ENCODE assay signal across 12 cellular contexts in the genomic region with DNA sequence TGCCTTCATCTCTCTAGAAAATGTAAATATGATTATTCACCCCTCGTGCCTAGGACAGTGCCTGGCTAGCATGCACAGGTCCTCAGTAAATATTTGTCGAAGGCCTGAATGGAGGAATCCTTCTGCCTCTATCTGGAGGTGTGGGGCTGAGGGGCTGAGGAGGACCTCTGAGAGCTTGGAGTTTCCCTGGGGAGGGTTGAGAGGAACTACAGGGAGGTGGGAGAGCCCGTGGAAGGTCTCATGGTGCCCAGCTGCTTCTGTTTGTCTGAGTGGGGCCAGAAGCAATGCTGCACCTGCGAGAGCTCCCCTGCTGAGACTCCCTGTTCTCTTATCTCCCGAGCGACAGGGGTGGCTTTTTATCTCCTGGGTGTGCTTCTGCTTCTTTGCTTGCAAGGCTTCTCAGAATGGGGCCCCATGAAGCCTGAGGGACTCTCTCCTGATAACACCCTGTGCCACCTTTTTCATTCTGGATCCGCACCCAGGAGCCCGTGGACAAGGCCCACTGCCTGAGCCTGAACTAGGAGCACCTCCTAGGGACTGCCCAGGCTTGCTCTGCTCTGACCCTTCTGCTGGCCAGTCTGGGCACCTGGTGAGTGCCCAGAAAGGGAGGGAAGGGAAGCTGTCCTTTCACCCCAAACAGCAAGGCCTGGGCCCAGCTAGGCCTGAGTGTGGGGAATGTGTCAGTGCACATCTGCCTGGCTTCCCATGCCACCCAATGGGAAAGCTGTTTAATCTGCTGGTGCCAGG. TPM values are rescaled to one million over a fixed set of nuclear protein-coding genes. Genes with fewer than 3 reads are reported as not detected.
DNase-seq lines count a peak whose midpoint lies in the region; ATAC-seq, FAIRE-seq and TF ChIP-seq lines count a peak whose summit lies in the region.
"Had no signal": no experiment of that assay in that cellular context is flagged by ENCODE, and none has a peak within 500 bp of the region (broad histone marks: within the 10 kb centered on the region; RNA-seq: fewer than 3 reads in every experiment).

No MANE protein-coding gene starts in this region.

- H3K27me3 ChIP-seq in HepG2 (ENCODE audit: control insufficient read depth in 1 of 2, insufficient read depth in 2 of 2, low read length in 2 of 2), result 0 out of 5 replicates have a peak, but pooled peaks cover 0 to 1% of the 10 kb centered on the region in 2 experiments
- H3K27me3 ChIP-seq: Peyer's patch had no signal

- no peaks in the 10 kb centered on the region for H3K9me3 ChIP-seq in HepG2 (ENCODE audit: low read length)
- H3K9me3 ChIP-seq: Peyer's patch had no signal

- H3K27me3 Mint-ChIP-seq in natural killer cell treated with Interleukin-12 subunit alpha and Interleukin-12 subunit beta and Interleukin-15 and Interleukin-18, amount 100 ng/mL, for 72 hours, result peaks cover 0 to 4% of the 10 kb centered on the region in 2 donors
- H3K27me3 Mint-ChIP-seq in natural killer cell (ENCODE audit: low read depth in 2 of 2), result no peaks in the 10 kb centered on the region
- no peaks in the 10 kb centered on the region for H3K27me3 Mint-ChIP-seq in activated T-helper 17 cell treated with anti-CD3 and anti-CD28 coated beads, Interleukin-2, amount 50 U/mL, for 72 hours

- TF ChIP-seq CTCF in natural killer cell (IDR thresholded peaks at IDR 0.05) (no peak), HepG2 (CRISPR knock-in tag; IDR thresholded peaks at IDR 0.05) (no peak)

- no peak overlapping the region for H3K4me3 Mint-ChIP-seq in natural killer cell treated with Interleukin-12 subunit alpha and Interleukin-12 subunit beta and Interleukin-15 and Interleukin-18, amount 100 ng/mL, for 72 hours
- H3K4me3 Mint-ChIP-seq in natural killer cell, result no peak overlapping the region
- peak overlapping the region; percentile 92 for H3K4me3 Mint-ChIP-seq in activated T-helper 17 cell treated with anti-CD3 and anti-CD28 coated beads, Interleukin-2, amount 50 U/mL, for 72 hours
- H3K4me3 Mint-ChIP-seq: CD8-positive, alpha-beta T cell had no signal

- ATAC-seq in natural killer cell treated with Interleukin-12 subunit alpha and Interleukin-12 subunit beta and Interleukin-15 and Interleukin-18, amount 100 ng/mL, for 72 hours, result no peak
- ATAC-seq in natural killer cell (no peak), HepG2 (no peak), GM18519 (IDR thresholded peaks at IDR 0.05; ENCODE audit: low FRiP score, unreplicated experiment) (no peak)
- ATAC-seq in activated T-helper 17 cell treated with anti-CD3 and anti-CD28 coated beads, Interleukin-2, amount 50 U/mL, for 72 hours (replicated peaks), result no peak
- ATAC-seq: CD8-positive, alpha-beta T cell had no signal

- TF ChIP-seq EP300 in HepG2 (IDR thresholded peaks at IDR 0.05; ENCODE audit: low read depth in 2 of 2, low read length in 2 of 2) (no peak), HepG2 (CRISPR knock-in tag; IDR thresholded peaks at IDR 0.05; ENCODE audit: borderline replicate concordance) (no peak)

- H3K4me1 Mint-ChIP-seq in natural killer cell treated with Interleukin-12 subunit alpha and Interleukin-12 subunit beta and Interleukin-15 and Interleukin-18, amount 100 ng/mL, for 72 hours (ENCODE audit: low read depth in 2 of 2), result peaks cover 19 to 23% of the 10 kb centered on the region in 2 donors
- peaks cover 16 to 29% of the 10 kb centered on the region in 2 donors for H3K4me1 Mint-ChIP-seq in natural killer cell
- peaks cover 16% of the 10 kb centered on the region for H3K4me1 Mint-ChIP-seq in activated T-helper 17 cell treated with anti-CD3 and anti-CD28 coated beads, Interleukin-2, amount 50 U/mL, for 72 hours

- no peak overlapping the region for H3K4me3 ChIP-seq in HepG2 (replicated peaks in 1 of 3; ENCODE audit: insufficient read depth in 1 of 3, low read depth in 2 of 3, low read length in 3 of 3)
- H3K4me3 ChIP-seq: Peyer's patch had no signal

- no peak overlapping the region for H3K9ac ChIP-seq in HepG2 (ENCODE audit: insufficient read depth, low read depth, low read length)

- TF ChIP-seq POLR2A in HepG2 (IDR thresholded peaks at IDR 0.05; ENCODE audit: insufficient read depth in 1 of 2, low read depth in 2 of 2, low read length in 2 of 2), result no peak

- DNase-seq in natural killer cell treated with Interleukin-12 subunit alpha and Interleukin-12 subunit beta and Interleukin-15 and Interleukin-18, amount 100 ng/mL, for 72 hours (ENCODE audit: low spot score), result peak; percentile 42
- no peak for DNase-seq in natural killer cell
- no peak for DNase-seq in HepG2 (ENCODE audit: low spot score)
- no peak for DNase-seq in inferior parietal cortex (ENCODE audit: extremely low spot score)
- DNase-seq in stimulated activated naive CD4-positive, alpha-beta T cell (lab: John Stamatoyannopoulos, UW), result no peak
- no peak for DNase-seq in NCI-H2029 treated with DMSO at 0.1 percent for 48 hours (lab: John Stamatoyannopoulos, UW)
- DNase-seq: CD8-positive, alpha-beta T cell; naive B cell had no signal

- no peak for FAIRE-seq in HepG2 (lab: Jason Lieb, UNC)

- H2AFZ ChIP-seq in HepG2 (ENCODE audit: low read length), result no peak overlapping the region

- POLR2A ChIA-PET in HepG2 (lab: Yijun Ruan, JAX), result interaction anchor here (0.9 kb wide), 1 partner anchor 21 kb away, joined by 3 read pairs; a partner anchor contains a TSS

- H3K36me3 Mint-ChIP-seq in natural killer cell treated with Interleukin-12 subunit alpha and Interleukin-12 subunit beta and Interleukin-15 and Interleukin-18, amount 100 ng/mL, for 72 hours, result no peaks in the 10 kb centered on the region
- H3K36me3 Mint-ChIP-seq in natural killer cell, result no peaks in the 10 kb centered on the region
- peaks cover 30% of the 10 kb centered on the region for H3K36me3 Mint-ChIP-seq in activated T-helper 17 cell treated with anti-CD3 and anti-CD28 coated beads, Interleukin-2, amount 50 U/mL, for 72 hours (ENCODE audit: low read depth)
- H3K36me3 Mint-ChIP-seq: CD8-positive, alpha-beta T cell; naive B cell had no signal

- no peaks in the 10 kb centered on the region for H4K20me1 ChIP-seq in HepG2 (ENCODE audit: insufficient read depth, low read length)

- 84% methylated on average over 8 of the region's 8 CpGs for WGBS in HepG2 (ENCODE audit: low lambda C conversion rate)

- peaks cover 73% of the 10 kb centered on the region for H3K4me1 ChIP-seq in HepG2 (ENCODE audit: insufficient read depth, low read length)

- no peak for TF ChIP-seq RAD21 in HepG2 (CRISPR knock-in tag; IDR thresholded peaks at IDR 0.05)

- no peak overlapping the region for H3K27ac ChIP-seq in HepG2 (ENCODE audit: extremely low read length, insufficient read depth, low read length)

- peaks cover 17% of the 10 kb centered on the region for H3K79me2 ChIP-seq in HepG2 (ENCODE audit: insufficient read depth, low read length)

- H3K36me3 ChIP-seq in HepG2 (replicated peaks in 1 of 2; ENCODE audit: control insufficient read depth in 1 of 2, insufficient read depth in 2 of 2, low read length in 2 of 2), result peaks cover 6 to 10% of the 10 kb centered on the region in 2 experiments; a peak in 4 of 5 replicates
- H3K36me3 ChIP-seq: Peyer's patch had no signal

- CTCF ChIA-PET in HepG2 (lab: Yijun Ruan, JAX; ENCODE audit: low intra/inter-chr PET ratio, low total read pairs), result no interaction called here

- intact Hi-C loops in natural killer cell (cut with micrococcal nuclease) (no loop called here), HepG2 (cut with micrococcal nuclease; ENCODE audit: unreplicated experiment) (no loop called here)

- no TSS peak for BruUV-seq in HepG2 (replicated peaks; lab: Mats Ljungman, UMichigan)

- no peak overlapping the region for H3K4me2 ChIP-seq in HepG2 (ENCODE audit: low read depth, low read length)

- no peaks in the 10 kb centered on the region for H3K9me3 Mint-ChIP-seq in natural killer cell treated with Interleukin-12 subunit alpha and Interleukin-12 subunit beta and Interleukin-15 and Interleukin-18, amount 100 ng/mL, for 72 hours
- H3K9me3 Mint-ChIP-seq in natural killer cell, result no peaks in the 10 kb centered on the region
- no peaks in the 10 kb centered on the region for H3K9me3 Mint-ChIP-seq in activated T-helper 17 cell treated with anti-CD3 and anti-CD28 coated beads, Interleukin-2, amount 50 U/mL, for 72 hours
- H3K9me3 Mint-ChIP-seq: CD8-positive, alpha-beta T cell; naive B cell had no signal

- no peak overlapping the region for H3K27ac Mint-ChIP-seq in natural killer cell treated with Interleukin-12 subunit alpha and Interleukin-12 subunit beta and Interleukin-15 and Interleukin-18, amount 100 ng/mL, for 72 hours
- H3K27ac Mint-ChIP-seq in natural killer cell, result no peak overlapping the region
- no peak overlapping the region for H3K27ac Mint-ChIP-seq in activated T-helper 17 cell treated with anti-CD3 and anti-CD28 coated beads, Interleukin-2, amount 50 U/mL, for 72 hours
- H3K27ac Mint-ChIP-seq: CD8-positive, alpha-beta T cell had no signal

- in situ Hi-C loops in HepG2 (cut with HindIII; ENCODE audit: extremely low pct_ligation_motif_present, low pct_unique_long_range_greater_than_20kb), result no loop called here

RNA-seq across cellular contexts. Expression of a gene that starts 2.4 kb away (rescaled TPM):
- total RNA-seq in natural killer cell treated with Interleukin-12 subunit alpha and Interleukin-12 subunit beta and Interleukin-15 and Interleukin-18, amount 100 ng/mL, for 72 hours, result 10 to 100 TPM; 25.1 to 95.6 TPM
- 1 to 10 TPM; 2.2 to 5.5 (median 5.2) TPM for total RNA-seq in natural killer cell
- 10 to 100 TPM; 40.8 to 80.8 TPM for total RNA-seq in activated T-helper 17 cell treated with anti-CD3 and anti-CD28 coated beads, Interleukin-2, amount 50 U/mL, for 72 hours
- total RNA-seq in HepG2 (2016; rRNA removed; fragmentation: Illumina TruSeq; extraction: Trizol), result 23.1 and 43.2 TPM in 2 replicates
- 19.7 and 24.6 TPM in 2 replicates for total RNA-seq in HepG2 (2016; cell fraction: cytosol; rRNA removed; fragmentation: Illumina TruSeq; extraction: Trizol; ENCODE audit: low read depth)
- 22.9 and 41.9 TPM in 2 replicates for total RNA-seq in HepG2 (2016; cell fraction: insoluble cytoplasmic fraction; rRNA removed; fragmentation: Illumina TruSeq; extraction: Trizol)
- 37.5 and 40.9 TPM in 2 replicates for total RNA-seq in HepG2 (2016; cell fraction: membrane; rRNA removed; fragmentation: Illumina TruSeq; extraction: Trizol)
- total RNA-seq in HepG2 (2016; cell fraction: nucleus; rRNA removed; fragmentation: Illumina TruSeq; extraction: Trizol), result 42.6 and 53.1 TPM in 2 replicates
- polyA plus RNA-seq in HepG2 (2011; rRNA removed), result 95.5 and 106 TPM in 2 replicates
- 92.8 and 113 TPM in 2 replicates for polyA plus RNA-seq in HepG2 (2011; cell fraction: cytosol; rRNA removed)
- polyA plus RNA-seq in HepG2 (2011; cell fraction: nucleus; rRNA removed), result 132 and 138 TPM in 2 replicates
- polyA plus RNA-seq in HepG2 (2012), result 38.8 and 43.9 TPM in 2 replicates
- polyA plus RNA-seq in HepG2 (2016; cell fraction: cytosol; fragmentation: Illumina TruSeq; extraction: Trizol; ENCODE audit: low read depth), result 32.1 and 36.6 TPM in 2 replicates
- 35.2 and 35.6 TPM in 2 replicates for polyA plus RNA-seq in HepG2 (2016; cell fraction: insoluble cytoplasmic fraction; fragmentation: Illumina TruSeq; extraction: Trizol; ENCODE audit: low read depth)
- 48.6 and 49.6 TPM in 2 replicates for polyA plus RNA-seq in HepG2 (2016; cell fraction: membrane; fragmentation: Illumina TruSeq; extraction: Trizol; ENCODE audit: low read depth)
- polyA plus RNA-seq in HepG2 (2016; cell fraction: nucleus; fragmentation: Illumina TruSeq; extraction: Trizol; ENCODE audit: insufficient read depth, low read depth), result 82.7 and 90.9 TPM in 2 replicates
- polyA minus RNA-seq in HepG2 (2011; rRNA and poly(A)+ RNA removed; ENCODE audit: low replicate concordance), result 236 and 248 TPM in 2 replicates
- 35.4 and 40.0 TPM in 2 replicates for polyA minus RNA-seq in HepG2 (2011; cell fraction: cytosol; rRNA and poly(A)+ RNA removed)
- 37.0 and 39.3 TPM in 2 replicates for polyA minus RNA-seq in HepG2 (2011; cell fraction: nucleus; rRNA and poly(A)+ RNA removed)

RNA-seq across cellular contexts. Expression of a gene that starts 9.0 kb away (rescaled TPM):
- not detected for total RNA-seq in natural killer cell treated with Interleukin-12 subunit alpha and Interleukin-12 subunit beta and Interleukin-15 and Interleukin-18, amount 100 ng/mL, for 72 hours
- total RNA-seq in natural killer cell, result not detected
- not detected for total RNA-seq in activated T-helper 17 cell treated with anti-CD3 and anti-CD28 coated beads, Interleukin-2, amount 50 U/mL, for 72 hours
- not detected in 2 replicates for total RNA-seq in HepG2 (2016; rRNA removed; fragmentation: Illumina TruSeq; extraction: Trizol)
- not detected in 2 replicates for total RNA-seq in HepG2 (2016; cell fraction: cytosol; rRNA removed; fragmentation: Illumina TruSeq; extraction: Trizol; ENCODE audit: low read depth)
- total RNA-seq in HepG2 (2016; cell fraction: insoluble cytoplasmic fraction; rRNA removed; fragmentation: Illumina TruSeq; extraction: Trizol), result not detected in 2 replicates
- total RNA-seq in HepG2 (2016; cell fraction: membrane; rRNA removed; fragmentation: Illumina TruSeq; extraction: Trizol), result not detected in 2 replicates
- not detected in 2 replicates for total RNA-seq in HepG2 (2016; cell fraction: nucleus; rRNA removed; fragmentation: Illumina TruSeq; extraction: Trizol)
- polyA plus RNA-seq in HepG2 (2011; rRNA removed), result 0.14 TPM in 1 of 2 replicates, not detected in the other
- polyA plus RNA-seq in HepG2 (2011; cell fraction: cytosol; rRNA removed), result 0.09 TPM in 1 of 2 replicates, not detected in the other
- 0.24 TPM in 1 of 2 replicates, not detected in the other for polyA plus RNA-seq in HepG2 (2011; cell fraction: nucleus; rRNA removed)
- not detected in 2 replicates for polyA plus RNA-seq in HepG2 (2012)
- not detected in 2 replicates for polyA plus RNA-seq in HepG2 (2016; cell fraction: cytosol; fragmentation: Illumina TruSeq; extraction: Trizol; ENCODE audit: low read depth)
- not detected in 2 replicates for polyA plus RNA-seq in HepG2 (2016; cell fraction: insoluble cytoplasmic fraction; fragmentation: Illumina TruSeq; extraction: Trizol; ENCODE audit: low read depth)
- not detected in 2 replicates for polyA plus RNA-seq in HepG2 (2016; cell fraction: membrane; fragmentation: Illumina TruSeq; extraction: Trizol; ENCODE audit: low read depth)
- not detected in 2 replicates for polyA plus RNA-seq in HepG2 (2016; cell fraction: nucleus; fragmentation: Illumina TruSeq; extraction: Trizol; ENCODE audit: insufficient read depth, low read depth)
- not detected in 2 replicates for polyA minus RNA-seq in HepG2 (2011; rRNA and poly(A)+ RNA removed; ENCODE audit: low replicate concordance)
- polyA minus RNA-seq in HepG2 (2011; cell fraction: cytosol; rRNA and poly(A)+ RNA removed), result not detected in 2 replicates
- polyA minus RNA-seq in HepG2 (2011; cell fraction: nucleus; rRNA and poly(A)+ RNA removed), result not detected in 2 replicates
- total RNA-seq: CD8-positive, alpha-beta T cell; epithelial cell of proximal tubule; Peyer's patch had no signal

RNA-seq across cellular contexts. Expression of a gene that starts 21.1 kb away (rescaled TPM):
- 1,000 to 10,000 TPM; 1,035 to 1,696 TPM for total RNA-seq in natural killer cell treated with Interleukin-12 subunit alpha and Interleukin-12 subunit beta and Interleukin-15 and Interleukin-18, amount 100 ng/mL, for 72 hours
- total RNA-seq in natural killer cell (100 to 1,000 TPM; 256 to 372 (median 308) TPM), HepG2 (2016; rRNA removed; fragmentation: Illumina TruSeq; extraction: Trizol) (1,472 and 2,212 TPM in 2 replicates)
- 1,000 to 10,000 TPM; 1,019 to 1,822 TPM for total RNA-seq in activated T-helper 17 cell treated with anti-CD3 and anti-CD28 coated beads, Interleukin-2, amount 50 U/mL, for 72 hours
- total RNA-seq in HepG2 (2016; cell fraction: cytosol; rRNA removed; fragmentation: Illumina TruSeq; extraction: Trizol; ENCODE audit: low read depth), result 123 and 155 TPM in 2 replicates
- 1,508 and 1,964 TPM in 2 replicates for total RNA-seq in HepG2 (2016; cell fraction: insoluble cytoplasmic fraction; rRNA removed; fragmentation: Illumina TruSeq; extraction: Trizol)
- total RNA-seq in HepG2 (2016; cell fraction: membrane; rRNA removed; fragmentation: Illumina TruSeq; extraction: Trizol), result 383 and 490 TPM in 2 replicates
- 1,014 and 1,081 TPM in 2 replicates for total RNA-seq in HepG2 (2016; cell fraction: nucleus; rRNA removed; fragmentation: Illumina TruSeq; extraction: Trizol)
- 1,076 and 1,325 TPM in 2 replicates for polyA plus RNA-seq in HepG2 (2011; rRNA removed)
- 1,072 and 1,224 TPM in 2 replicates for polyA plus RNA-seq in HepG2 (2011; cell fraction: cytosol; rRNA removed)
- polyA plus RNA-seq in HepG2 (2011; cell fraction: nucleus; rRNA removed), result 279 and 406 TPM in 2 replicates
- 1,683 and 1,883 TPM in 2 replicates for polyA plus RNA-seq in HepG2 (2012)
- polyA plus RNA-seq in HepG2 (2016; cell fraction: cytosol; fragmentation: Illumina TruSeq; extraction: Trizol; ENCODE audit: low read depth), result 155 and 188 TPM in 2 replicates
- polyA plus RNA-seq in HepG2 (2016; cell fraction: insoluble cytoplasmic fraction; fragmentation: Illumina TruSeq; extraction: Trizol; ENCODE audit: low read depth), result 2,023 and 2,380 TPM in 2 replicates
- 336 and 456 TPM in 2 replicates for polyA plus RNA-seq in HepG2 (2016; cell fraction: membrane; fragmentation: Illumina TruSeq; extraction: Trizol; ENCODE audit: low read depth)
- 1,245 and 1,272 TPM in 2 replicates for polyA plus RNA-seq in HepG2 (2016; cell fraction: nucleus; fragmentation: Illumina TruSeq; extraction: Trizol; ENCODE audit: insufficient read depth, low read depth)
- 1,001 and 1,123 TPM in 2 replicates for polyA minus RNA-seq in HepG2 (2011; rRNA and poly(A)+ RNA removed; ENCODE audit: low replicate concordance)
- polyA minus RNA-seq in HepG2 (2011; cell fraction: cytosol; rRNA and poly(A)+ RNA removed), result 1,091 and 1,101 TPM in 2 replicates
- 271 and 440 TPM in 2 replicates for polyA minus RNA-seq in HepG2 (2011; cell fraction: nucleus; rRNA and poly(A)+ RNA removed)

RNA-seq across cellular contexts. Expression of a gene that starts 31.6 kb away (rescaled TPM):
- 10 to 100 TPM; 34.6 to 39.4 TPM for total RNA-seq in natural killer cell treated with Interleukin-12 subunit alpha and Interleukin-12 subunit beta and Interleukin-15 and Interleukin-18, amount 100 ng/mL, for 72 hours
- total RNA-seq in natural killer cell (10 to 100 TPM; 20.9 to 27.7 (median 26.8) TPM), HepG2 (2016; rRNA removed; fragmentation: Illumina TruSeq; extraction: Trizol) (34.9 and 61.1 TPM in 2 replicates)
- total RNA-seq in activated T-helper 17 cell treated with anti-CD3 and anti-CD28 coated beads, Interleukin-2, amount 50 U/mL, for 72 hours, result 10 to 100 TPM; 16.5 to 22.3 TPM
- total RNA-seq in HepG2 (2016; cell fraction: cytosol; rRNA removed; fragmentation: Illumina TruSeq; extraction: Trizol; ENCODE audit: low read depth), result 21.2 and 24.1 TPM in 2 replicates
- total RNA-seq in HepG2 (2016; cell fraction: insoluble cytoplasmic fraction; rRNA removed; fragmentation: Illumina TruSeq; extraction: Trizol), result 35.1 and 62.8 TPM in 2 replicates
- 44.9 and 53.8 TPM in 2 replicates for total RNA-seq in HepG2 (2016; cell fraction: membrane; rRNA removed; fragmentation: Illumina TruSeq; extraction: Trizol)
- 56.1 and 63.9 TPM in 2 replicates for total RNA-seq in HepG2 (2016; cell fraction: nucleus; rRNA removed; fragmentation: Illumina TruSeq; extraction: Trizol)
- 148 and 168 TPM in 2 replicates for polyA plus RNA-seq in HepG2 (2011; rRNA removed)
- 139 and 176 TPM in 2 replicates for polyA plus RNA-seq in HepG2 (2011; cell fraction: cytosol; rRNA removed)
- polyA plus RNA-seq in HepG2 (2011; cell fraction: nucleus; rRNA removed), result 99.4 and 112 TPM in 2 replicates
- 54.8 and 61.1 TPM in 2 replicates for polyA plus RNA-seq in HepG2 (2012)
- polyA plus RNA-seq in HepG2 (2016; cell fraction: cytosol; fragmentation: Illumina TruSeq; extraction: Trizol; ENCODE audit: low read depth), result 26.8 and 34.1 TPM in 2 replicates
- polyA plus RNA-seq in HepG2 (2016; cell fraction: insoluble cytoplasmic fraction; fragmentation: Illumina TruSeq; extraction: Trizol; ENCODE audit: low read depth), result 41.4 and 43.9 TPM in 2 replicates
- 45.2 and 53.5 TPM in 2 replicates for polyA plus RNA-seq in HepG2 (2016; cell fraction: membrane; fragmentation: Illumina TruSeq; extraction: Trizol; ENCODE audit: low read depth)
- 95.9 and 97.5 TPM in 2 replicates for polyA plus RNA-seq in HepG2 (2016; cell fraction: nucleus; fragmentation: Illumina TruSeq; extraction: Trizol; ENCODE audit: insufficient read depth, low read depth)
- polyA minus RNA-seq in HepG2 (2011; rRNA and poly(A)+ RNA removed; ENCODE audit: low replicate concordance), result 148 and 221 TPM in 2 replicates
- 47.0 and 47.4 TPM in 2 replicates for polyA minus RNA-seq in HepG2 (2011; cell fraction: cytosol; rRNA and poly(A)+ RNA removed)
- 26.1 and 26.9 TPM in 2 replicates for polyA minus RNA-seq in HepG2 (2011; cell fraction: nucleus; rRNA and poly(A)+ RNA removed)

RNA-seq across cellular contexts. Expression of a gene that starts 39.6 kb away (rescaled TPM):
- 10 to 100 TPM; 24.1 to 26.1 TPM for total RNA-seq in natural killer cell treated with Interleukin-12 subunit alpha and Interleukin-12 subunit beta and Interleukin-15 and Interleukin-18, amount 100 ng/mL, for 72 hours
- 10 to 100 TPM; 44.9 to 61.5 (median 56.4) TPM for total RNA-seq in natural killer cell
- total RNA-seq in activated T-helper 17 cell treated with anti-CD3 and anti-CD28 coated beads, Interleukin-2, amount 50 U/mL, for 72 hours, result 10 to 100 TPM; 20.5 to 26.9 TPM
- total RNA-seq in HepG2 (2016; rRNA removed; fragmentation: Illumina TruSeq; extraction: Trizol), result 14.5 and 15.0 TPM in 2 replicates
- 5.3 and 5.4 TPM in 2 replicates for total RNA-seq in HepG2 (2016; cell fraction: cytosol; rRNA removed; fragmentation: Illumina TruSeq; extraction: Trizol; ENCODE audit: low read depth)
- total RNA-seq in HepG2 (2016; cell fraction: insoluble cytoplasmic fraction; rRNA removed; fragmentation: Illumina TruSeq; extraction: Trizol), result 15.7 and 16.3 TPM in 2 replicates
- 10.7 and 10.8 TPM in 2 replicates for total RNA-seq in HepG2 (2016; cell fraction: membrane; rRNA removed; fragmentation: Illumina TruSeq; extraction: Trizol)
- total RNA-seq in HepG2 (2016; cell fraction: nucleus; rRNA removed; fragmentation: Illumina TruSeq; extraction: Trizol), result 8.5 and 11.8 TPM in 2 replicates
- 6.7 and 8.5 TPM in 2 replicates for polyA plus RNA-seq in HepG2 (2011; rRNA removed)
- polyA plus RNA-seq in HepG2 (2011; cell fraction: cytosol; rRNA removed), result 7.7 and 9.3 TPM in 2 replicates
- polyA plus RNA-seq in HepG2 (2011; cell fraction: nucleus; rRNA removed), result 11.7 and 15.6 TPM in 2 replicates
- polyA plus RNA-seq in HepG2 (2012), result 7.1 TPM in 2 replicates
- polyA plus RNA-seq in HepG2 (2016; cell fraction: cytosol; fragmentation: Illumina TruSeq; extraction: Trizol; ENCODE audit: low read depth), result 3.3 and 4.0 TPM in 2 replicates
- 14.6 and 14.8 TPM in 2 replicates for polyA plus RNA-seq in HepG2 (2016; cell fraction: insoluble cytoplasmic fraction; fragmentation: Illumina TruSeq; extraction: Trizol; ENCODE audit: low read depth)
- 5.7 and 7.3 TPM in 2 replicates for polyA plus RNA-seq in HepG2 (2016; cell fraction: membrane; fragmentation: Illumina TruSeq; extraction: Trizol; ENCODE audit: low read depth)
- 14.2 and 16.3 TPM in 2 replicates for polyA plus RNA-seq in HepG2 (2016; cell fraction: nucleus; fragmentation: Illumina TruSeq; extraction: Trizol; ENCODE audit: insufficient read depth, low read depth)
- 3.3 and 10.9 TPM in 2 replicates for polyA minus RNA-seq in HepG2 (2011; rRNA and poly(A)+ RNA removed; ENCODE audit: low replicate concordance)
- polyA minus RNA-seq in HepG2 (2011; cell fraction: cytosol; rRNA and poly(A)+ RNA removed), result 4.6 and 6.2 TPM in 2 replicates
- polyA minus RNA-seq in HepG2 (2011; cell fraction: nucleus; rRNA and poly(A)+ RNA removed), result 4.5 and 8.3 TPM in 2 replicates
